ENCODE assay signal across 22 cellular contexts in the genomic region with DNA sequence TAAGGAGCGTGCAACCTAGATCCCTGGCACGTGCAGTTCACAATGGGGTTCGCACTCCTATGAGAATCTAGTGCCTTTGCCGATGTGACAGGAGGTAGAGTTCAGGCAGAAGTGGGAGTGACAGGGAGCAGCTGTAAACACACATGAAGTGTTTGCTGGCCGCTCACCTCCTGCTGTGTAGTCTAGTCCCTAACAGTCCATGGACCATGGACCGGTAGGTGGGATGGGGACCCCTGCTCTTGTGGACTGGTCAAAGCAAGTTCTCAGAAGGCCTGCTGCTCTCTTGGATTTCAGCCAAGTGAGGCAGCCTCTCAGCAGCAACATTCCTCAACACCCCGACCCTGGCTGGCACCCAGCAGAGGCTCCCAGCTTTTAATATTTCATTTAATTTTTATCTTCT. TPM values are rescaled to one million over a fixed set of nuclear protein-coding genes. Genes with fewer than 3 reads are reported as not detected.
DNase-seq lines count a peak whose midpoint lies in the region; ATAC-seq and TF ChIP-seq lines count a peak whose summit lies in the region.
"Had no signal": no experiment of that assay in that cellular context is flagged by ENCODE, and none has a peak within 500 bp of the region (broad histone marks: within the 10 kb centered on the region; RNA-seq: fewer than 3 reads in every experiment).

No MANE protein-coding gene starts in this region.

- no peak for ATAC-seq in RWPE2 (ENCODE audit: low read depth)
- ATAC-seq in left lobe of liver, result no peak
- ATAC-seq in GM21528 (IDR thresholded peaks at IDR 0.05; ENCODE audit: low FRiP score, unreplicated experiment), result no peak
- no peak for ATAC-seq in activated CD8-positive, alpha-beta memory T cell treated with anti-CD3 and anti-CD28 coated beads, Interleukin-2, amount 10 ng/mL, durations not matched to agents 7 days and 5 days
- ATAC-seq: GM12878 had no signal

- H3K4me1 ChIP-seq in RWPE2 (ENCODE audit: insufficient read depth, poor library complexity, severe bottlenecking) (peaks cover 15% of the 10 kb centered on the region), uterus (no peaks in the 10 kb centered on the region)
- H3K4me1 ChIP-seq: BLaER1, HAP-1 had no signal

- no peaks in the 10 kb centered on the region for H3K9me3 Mint-ChIP-seq in activated CD8-positive, alpha-beta memory T cell treated with anti-CD3 and anti-CD28 coated beads, Interleukin-2, amount 10 ng/mL, durations not matched to agents 7 days and 5 days (ENCODE audit: low read depth)
- H3K9me3 Mint-ChIP-seq: CD4-positive, alpha-beta T cell; CD8-positive, alpha-beta memory T cell had no signal

- intact Hi-C loops in uterus (cut with DNase I; ENCODE audit: low total_unique reads), result no loop called here

- H3K9me3 ChIP-seq in RWPE2 (ENCODE audit: severe bottlenecking), result no peaks in the 10 kb centered on the region
- no peaks in the 10 kb centered on the region for H3K9me3 ChIP-seq in uterus
- H3K9me3 ChIP-seq: BLaER1, HAP-1 had no signal

- no peak overlapping the region for H3K27ac Mint-ChIP-seq in activated CD8-positive, alpha-beta memory T cell treated with anti-CD3 and anti-CD28 coated beads, Interleukin-2, amount 10 ng/mL, durations not matched to agents 7 days and 5 days
- H3K27ac Mint-ChIP-seq: B cell; CD4-positive, alpha-beta T cell; CD8-positive, alpha-beta memory T cell had no signal

- H3K4me1 Mint-ChIP-seq in activated CD8-positive, alpha-beta memory T cell treated with anti-CD3 and anti-CD28 coated beads, Interleukin-2, amount 10 ng/mL, durations not matched to agents 7 days and 5 days, result no peaks in the 10 kb centered on the region
- H3K4me1 Mint-ChIP-seq: B cell; CD14-positive monocyte; CD8-positive, alpha-beta memory T cell had no signal

- CTCF ChIA-PET in activated CD8-positive, alpha-beta memory T cell treated with anti-CD3 and anti-CD28 coated beads, Interleukin-2, amount 10 ng/mL, durations not matched to agents 7 days and 5 days (lab: Charles Lee), result no interaction called here

- H3K27me3 ChIP-seq in RWPE2 (ENCODE audit: insufficient read depth, poor library complexity, severe bottlenecking) (no peaks in the 10 kb centered on the region), uterus (no peaks in the 10 kb centered on the region)
- H3K27me3 ChIP-seq: BLaER1 had no signal

- no peak for TF ChIP-seq POLR2A in uterus (IDR thresholded peaks at IDR 0.05)

- no peaks in the 10 kb centered on the region for H3K36me3 Mint-ChIP-seq in activated CD8-positive, alpha-beta memory T cell treated with anti-CD3 and anti-CD28 coated beads, Interleukin-2, amount 10 ng/mL, durations not matched to agents 7 days and 5 days
- H3K36me3 Mint-ChIP-seq: CD14-positive monocyte; CD8-positive, alpha-beta memory T cell had no signal

- no peak overlapping the region for H3K4me3 Mint-ChIP-seq in activated CD8-positive, alpha-beta memory T cell treated with anti-CD3 and anti-CD28 coated beads, Interleukin-2, amount 10 ng/mL, durations not matched to agents 7 days and 5 days
- H3K4me3 Mint-ChIP-seq: B cell; CD14-positive monocyte; CD4-positive, alpha-beta T cell; CD8-positive, alpha-beta memory T cell had no signal

- H3K36me3 ChIP-seq in RWPE2 (ENCODE audit: low read depth) (no peaks in the 10 kb centered on the region), uterus (no peaks in the 10 kb centered on the region)
- H3K36me3 ChIP-seq: BLaER1, HAP-1 had no signal

- DNase-seq in DMS53 (lab: John Stamatoyannopoulos, UW) (peak; percentile 7), DMS53 treated with DMSO at 0.1 percent for 48 hours (lab: John Stamatoyannopoulos, UW; ENCODE audit: unreplicated experiment) (no peak), COLO668 (lab: John Stamatoyannopoulos, UW; ENCODE audit: unreplicated experiment) (peak; percentile 33), RWPE2 (ENCODE audit: low spot score) (peak; percentile 61), left lobe of liver (ENCODE audit: low spot score) (peak; percentile 37), uterus (no peak)
- DNase-seq in activated CD8-positive, alpha-beta memory T cell treated with anti-CD3 and anti-CD28 coated beads, Interleukin-2, amount 10 ng/mL, durations not matched to agents 7 days and 5 days, result no peak
- DNase-seq: Calu3; CD4-positive, alpha-beta T cell; CD8-positive, alpha-beta memory T cell; COR-L47; DMS79; EL; GDM1; GOT3 had no signal

- no peak for TF ChIP-seq CTCF in RWPE2 (IDR thresholded peaks at IDR 0.05; ENCODE audit: poor library complexity, severe bottlenecking)
- no peak for TF ChIP-seq CTCF in uterus (IDR thresholded peaks at IDR 0.05)

- H3K27me3 Mint-ChIP-seq in activated CD8-positive, alpha-beta memory T cell treated with anti-CD3 and anti-CD28 coated beads, Interleukin-2, amount 10 ng/mL, durations not matched to agents 7 days and 5 days, result peaks cover 12% of the 10 kb centered on the region

- no peak overlapping the region for H3K4me3 ChIP-seq in RWPE2 (ENCODE audit: severe bottlenecking)
- H3K4me3 ChIP-seq in uterus, result no peak overlapping the region
- H3K4me3 ChIP-seq: BLaER1, GM12878, HAP-1 had no signal

- H3K27ac ChIP-seq in RWPE2 (ENCODE audit: poor library complexity, severe bottlenecking) (no peak overlapping the region), uterus (no peak overlapping the region)
- H3K27ac ChIP-seq: 22Rv1, BLaER1 had no signal

RNA-seq across cellular contexts. Expression of a gene that starts 58.2 kb away (rescaled TPM):
- total RNA-seq in left lobe of liver (22.2 TPM), uterus (10 to 100 TPM in 3 of 4 donors, 1 to 10 TPM in 1; 3.2 to 56.4 (median 25.7) TPM)
- total RNA-seq in activated CD8-positive, alpha-beta memory T cell treated with anti-CD3 and anti-CD28 coated beads, Interleukin-2, amount 10 ng/mL, durations not matched to agents 7 days and 5 days, result 100 to 1,000 TPM; 132 to 151 TPM

Comparison
In these comparisons a context has a peak if more than half of its experiments do, and no peak if none do; other contexts are left out.
1. DNase-seq: peak in DMS53 (single experiment), COLO668 (single experiment), RWPE2 (single experiment) and left lobe of liver (single experiment); none in DMS53 treated with DMSO at 0.1 percent for 48 hours (single experiment), uterus (0 of 2) and activated CD8-positive, alpha-beta memory T cell treated with anti-CD3 and anti-CD28 coated beads, Interleukin-2, amount 10 ng/mL, durations not matched to agents 7 days and 5 days (single experiment).